ENCODE assay signal across 1 cellular context in genomic region chr14:81416233-81416927, GRCh38.
TF ChIP-seq lines count a peak whose summit lies in the region.

No MANE protein-coding gene starts in this region.

TF ChIP-seq in SK-N-SH, 30 proteins besides CTCF, POLR2A, EP300 and RAD21 (continued from another document):
- TF ChIP-seq REST (IDR thresholded peaks at IDR 0.05; ENCODE audit: low read depth, low read length) (no peak), EZH2phosphoT487 (IDR thresholded peaks at IDR 0.05; ENCODE audit: borderline replicate concordance, low read depth) (no peak)
TF ChIP-seq in SK-N-SH: peak in this region for 0.
